1 cellular context compared by ENCODE assay signal in genomic region chr19:16262618-16263017, GRCh38.
TF ChIP-seq lines count a peak whose summit lies in the region.

No MANE protein-coding gene starts in this region.

TF ChIP-seq in HepG2, 621 proteins besides CTCF, POLR2A, EP300 and RAD21 (continued from another document and continues in another):
- TF ChIP-seq CENPBD1 (CRISPR knock-in tag; IDR thresholded peaks at IDR 0.05; ENCODE audit: borderline replicate concordance, low read depth) (no peak), ZNF609 (CRISPR knock-in tag; IDR thresholded peaks at IDR 0.05; ENCODE audit: borderline replicate concordance) (peak; percentile 71), MTF1 (CRISPR knock-in tag; IDR thresholded peaks at IDR 0.05) (no peak), MTA1 (CRISPR knock-in tag; IDR thresholded peaks at IDR 0.05; ENCODE audit: borderline replicate concordance) (peak; percentile 77), LBX2 (CRISPR knock-in tag; IDR thresholded peaks at IDR 0.05; ENCODE audit: borderline replicate concordance) (no peak), HNRNPLL (IDR thresholded peaks at IDR 0.05; ENCODE audit: low read depth, low read length, poor library complexity, severe bottlenecking) (no peak), SKIL (CRISPR knock-in tag; IDR thresholded peaks at IDR 0.05; ENCODE audit: borderline replicate concordance) (no peak), ZNF619 (CRISPR knock-in tag; IDR thresholded peaks at IDR 0.05) (0 out of 2 replicates have a peak, but pooled peaks have one; percentile 19), ATF1 (CRISPR knock-in tag; IDR thresholded peaks at IDR 0.05) (no peak), HNRNPUL1 (IDR thresholded peaks at IDR 0.05; ENCODE audit: low read depth, low read length) (no peak), MLLT10 (CRISPR knock-in tag; IDR thresholded peaks at IDR 0.05) (no peak), ZGPAT (CRISPR knock-in tag; IDR thresholded peaks at IDR 0.05) (no peak), THAP9 (CRISPR knock-in tag; IDR thresholded peaks at IDR 0.05; ENCODE audit: borderline replicate concordance) (no peak), TBX2 (CRISPR knock-in tag; IDR thresholded peaks at IDR 0.05; ENCODE audit: borderline replicate concordance) (peak; percentile 57; the same call in 1 of the 2 replicates), JARID2 (CRISPR knock-in tag; IDR thresholded peaks at IDR 0.05; ENCODE audit: insufficient replicate concordance) (no peak), ZNF737 (CRISPR knock-in tag; IDR thresholded peaks at IDR 0.05; ENCODE audit: borderline replicate concordance) (no peak), ZNF501 (CRISPR knock-in tag; IDR thresholded peaks at IDR 0.05) (no peak), ZNF34 (CRISPR knock-in tag; IDR thresholded peaks at IDR 0.05; ENCODE audit: borderline replicate concordance) (no peak), FOXO1 (CRISPR knock-in tag; IDR thresholded peaks at IDR 0.05) (peak; percentile 23; the same call in 1 of the 2 replicates), ZNF318 (CRISPR knock-in tag; IDR thresholded peaks at IDR 0.05) (no peak), PAXIP1 (CRISPR knock-in tag; conservative IDR thresholded peaks at IDR 0.05) (peak; percentile 58), HOXA3 (CRISPR knock-in tag; IDR thresholded peaks at IDR 0.05) (peak; percentile 27; the same call in 1 of the 2 replicates), ZBTB7A (CRISPR knock-in tag; IDR thresholded peaks at IDR 0.05) (0 out of 2 replicates have a peak, but pooled peaks have one; percentile 44), PCBP1 (IDR thresholded peaks at IDR 0.05; ENCODE audit: borderline replicate concordance, low read depth, low read length) (no peak), SOX6 (IDR thresholded peaks at IDR 0.05) (no peak), SOX6 (CRISPR knock-in tag; IDR thresholded peaks at IDR 0.05) (peak; percentile 62), ZKSCAN1 (IDR thresholded peaks at IDR 0.05; ENCODE audit: low read length) (no peak), ZKSCAN5 (CRISPR knock-in tag; IDR thresholded peaks at IDR 0.05) (no peak), MIXL1 (CRISPR knock-in tag; IDR thresholded peaks at IDR 0.05) (no peak)
